ENCODE assay signal across 22 cellular contexts in genomic region chr10:124349993-124350280, GRCh38.
"Had no signal": no experiment of that assay in that cellular context is flagged by ENCODE, and none has a peak within 500 bp of the region (broad histone marks: within the 10 kb centered on the region; RNA-seq: fewer than 3 reads in every experiment).

No MANE protein-coding gene starts in this region.

- DNase-seq: Kasumi-1, MM.1S, NCI-H1092 treated with DMSO at 0.1 percent for 48 hours, NCI-H1436, NCI-H187, NCI-H2029, NCI-H2081 treated with DMSO at 0.1 percent for 48 hours, NCI-H2171, NCI-H226, NCI-H446, NCI-H510A, NCI-H524 treated with DMSO at 0.1 percent for 48 hours, NCI-H69, NCI-H774, Right ventricle myocardium superior, SIG-M5 had no signal

- H3K9me3 ChIP-seq: SJSA1 had no signal

- H3K4me3 ChIP-seq: K562, SJSA1, SK-N-MC had no signal

- H3K9me3 Mint-ChIP-seq: IgD-negative memory B cell had no signal

- H3K36me3 ChIP-seq: SJSA1 had no signal

- H3K27me3 ChIP-seq: SJSA1 had no signal

- ATAC-seq: HepG2, K562 had no signal

- H3K27ac ChIP-seq: KMS-11, SJSA1, SK-N-MC had no signal

- H3K4me3 Mint-ChIP-seq: IgD-negative memory B cell had no signal

- H3K4me2 ChIP-seq: KMS-11 had no signal

- H3K27me3 Mint-ChIP-seq: IgD-negative memory B cell had no signal
